Comparison of ENCODE assay signal across 8 cellular contexts in the genomic region with DNA sequence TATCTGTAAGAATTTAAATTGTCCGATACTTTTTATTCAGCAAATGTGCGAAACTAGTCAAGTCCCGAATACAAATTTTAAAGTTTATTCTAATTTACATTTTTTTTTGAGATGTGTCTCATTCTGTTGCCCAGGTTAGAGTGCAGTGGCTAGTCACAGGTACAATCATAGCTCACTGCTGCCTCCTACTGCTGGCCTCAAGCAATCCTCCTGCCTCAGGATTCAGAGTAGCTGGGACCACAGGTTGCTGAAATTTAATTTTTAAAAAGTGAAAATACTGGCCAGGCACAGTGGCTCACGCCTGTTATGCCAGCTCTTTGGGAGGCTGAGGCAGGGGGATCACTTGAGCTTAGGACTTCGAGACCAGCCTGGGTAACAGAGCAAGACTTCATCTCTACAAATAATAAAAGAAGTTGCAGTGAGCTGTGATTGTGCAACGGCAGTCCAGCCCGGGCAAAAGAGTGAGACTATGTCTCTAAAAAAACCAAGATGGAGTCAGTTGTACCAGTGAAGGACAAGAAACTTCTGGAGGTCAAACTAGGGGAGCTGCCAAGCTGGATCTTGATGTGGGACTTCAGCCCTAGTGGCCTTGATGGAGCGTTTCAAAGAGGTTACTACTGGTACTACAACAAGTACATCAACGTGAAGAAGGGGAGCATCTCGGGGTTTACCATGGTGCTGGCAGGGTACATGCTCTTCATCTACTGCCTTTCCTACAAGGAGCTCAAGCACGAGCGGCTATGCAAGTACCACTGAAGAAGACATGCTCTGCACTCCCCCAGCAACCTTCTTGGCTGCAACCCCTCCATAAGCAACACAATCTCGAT. TPM values are rescaled to one million over a fixed set of nuclear protein-coding genes. Genes with fewer than 3 reads are reported as not detected.
DNase-seq lines count a peak whose midpoint lies in the region; ATAC-seq and TF ChIP-seq lines count a peak whose summit lies in the region.

No MANE protein-coding gene starts in this region.

- no peaks in the 10 kb centered on the region for H3K27me3 ChIP-seq in left ventricle myocardium inferior (ENCODE audit: low read depth)

- peaks cover 37% of the 10 kb centered on the region for H3K4me1 Mint-ChIP-seq in activated T-cell treated with anti-CD3 and anti-CD28 coated beads, Interleukin-2, amount 50 U/mL, for 4 hours (ENCODE audit: low read depth)
- peaks cover 28% of the 10 kb centered on the region for H3K4me1 Mint-ChIP-seq in stimulated activated effector memory CD8-positive, alpha-beta T cell treated with anti-CD3 and anti-CD28 coated beads, Interleukin-12 subunit alpha, Interleukin-12 subunit beta, amount 100 ng/mL, for 72 hours

- ATAC-seq in activated T-cell treated with anti-CD3 and anti-CD28 coated beads, Interleukin-2, amount 50 U/mL, for 4 hours = peak; percentile 54 to 70
- peak; percentile 81 for ATAC-seq in stimulated activated effector memory CD8-positive, alpha-beta T cell treated with anti-CD3 and anti-CD28 coated beads, Interleukin-12 subunit alpha, Interleukin-12 subunit beta, amount 100 ng/mL, for 72 hours
- no peak for ATAC-seq in GM18511 (IDR thresholded peaks at IDR 0.05; ENCODE audit: unreplicated experiment)
- ATAC-seq in GM21390 (IDR thresholded peaks at IDR 0.05; ENCODE audit: unreplicated experiment) = no peak
- ATAC-seq in GM21360 (IDR thresholded peaks at IDR 0.05; ENCODE audit: unreplicated experiment) = no peak

- peak; percentile 66 for DNase-seq in ELR (ENCODE audit: low read depth)
- peak; percentile 46 for DNase-seq in NCI-H69 (lab: John Stamatoyannopoulos, UW)
- DNase-seq in activated T-cell treated with anti-CD3 and anti-CD28 coated beads, Interleukin-2, amount 50 U/mL, for 4 hours = peak; percentile 38
- no peak for DNase-seq in left ventricle myocardium inferior
- peak; percentile 27 to 71 for DNase-seq in stimulated activated effector memory CD8-positive, alpha-beta T cell treated with anti-CD3 and anti-CD28 coated beads, Interleukin-12 subunit alpha, Interleukin-12 subunit beta, amount 100 ng/mL, for 72 hours (ENCODE audit: low spot score in 2 of 2)

- H3K9me3 Mint-ChIP-seq in activated T-cell treated with anti-CD3 and anti-CD28 coated beads, Interleukin-2, amount 50 U/mL, for 4 hours = no peaks in the 10 kb centered on the region
- no peaks in the 10 kb centered on the region for H3K9me3 Mint-ChIP-seq in stimulated activated effector memory CD8-positive, alpha-beta T cell treated with anti-CD3 and anti-CD28 coated beads, Interleukin-12 subunit alpha, Interleukin-12 subunit beta, amount 100 ng/mL, for 72 hours

- no peak overlapping the region for H3K4me3 ChIP-seq in left ventricle myocardium inferior

- intact Hi-C loops in left ventricle myocardium inferior (cut with micrococcal nuclease) = no loop called here

- H3K9me3 ChIP-seq in left ventricle myocardium inferior (replicated peaks) = no peaks in the 10 kb centered on the region

- H3K27ac Mint-ChIP-seq in stimulated activated effector memory CD8-positive, alpha-beta T cell treated with anti-CD3 and anti-CD28 coated beads, Interleukin-12 subunit alpha, Interleukin-12 subunit beta, amount 100 ng/mL, for 72 hours = no peak overlapping the region

- no peak overlapping the region for H3K27ac ChIP-seq in left ventricle myocardium inferior (replicated peaks)

- H3K4me3 Mint-ChIP-seq in activated T-cell treated with anti-CD3 and anti-CD28 coated beads, Interleukin-2, amount 50 U/mL, for 4 hours = no peak overlapping the region
- H3K4me3 Mint-ChIP-seq in stimulated activated effector memory CD8-positive, alpha-beta T cell treated with anti-CD3 and anti-CD28 coated beads, Interleukin-12 subunit alpha, Interleukin-12 subunit beta, amount 100 ng/mL, for 72 hours = no peak overlapping the region

- no peaks in the 10 kb centered on the region for H3K27me3 Mint-ChIP-seq in activated T-cell treated with anti-CD3 and anti-CD28 coated beads, Interleukin-2, amount 50 U/mL, for 4 hours (ENCODE audit: low read depth)

- H3K4me1 ChIP-seq in left ventricle myocardium inferior = peaks cover 27% of the 10 kb centered on the region

- peaks cover 52% of the 10 kb centered on the region for H3K36me3 ChIP-seq in left ventricle myocardium inferior

- peak; percentile 61 for TF ChIP-seq CTCF in left ventricle myocardium inferior (IDR thresholded peaks at IDR 0.05; ENCODE audit: borderline replicate concordance)

- peaks cover 27% of the 10 kb centered on the region for H3K36me3 Mint-ChIP-seq in activated T-cell treated with anti-CD3 and anti-CD28 coated beads, Interleukin-2, amount 50 U/mL, for 4 hours (ENCODE audit: insufficient read depth)
- H3K36me3 Mint-ChIP-seq in stimulated activated effector memory CD8-positive, alpha-beta T cell treated with anti-CD3 and anti-CD28 coated beads, Interleukin-12 subunit alpha, Interleukin-12 subunit beta, amount 100 ng/mL, for 72 hours = peaks cover 88% of the 10 kb centered on the region

RNA-seq across cellular contexts. Expression of a gene that starts 5.6 kb away (rescaled TPM):
- 10 to 100 TPM; 34.1 to 34.9 (median 34.2) TPM for total RNA-seq in activated T-cell treated with anti-CD3 and anti-CD28 coated beads, Interleukin-2, amount 50 U/mL, for 4 hours
- 9.7 TPM for total RNA-seq in left ventricle myocardium inferior

RNA-seq across cellular contexts. Expression of a gene that starts 14.8 kb away (rescaled TPM):
- 1,000 to 10,000 TPM; 1,033 to 1,200 (median 1,184) TPM for total RNA-seq in activated T-cell treated with anti-CD3 and anti-CD28 coated beads, Interleukin-2, amount 50 U/mL, for 4 hours
- 326 TPM for total RNA-seq in left ventricle myocardium inferior

RNA-seq across cellular contexts. Expression of a gene that starts 15.5 kb away (rescaled TPM):
- total RNA-seq in activated T-cell treated with anti-CD3 and anti-CD28 coated beads, Interleukin-2, amount 50 U/mL, for 4 hours = 10 to 100 TPM; 35.1 to 38.2 (median 36.7) TPM
- 10.1 TPM for total RNA-seq in left ventricle myocardium inferior

RNA-seq across cellular contexts. Expression of a gene that starts 42.3 kb away (rescaled TPM):
- total RNA-seq in activated T-cell treated with anti-CD3 and anti-CD28 coated beads, Interleukin-2, amount 50 U/mL, for 4 hours = not detected
- 2.5 TPM for total RNA-seq in left ventricle myocardium inferior

Comparison
In these comparisons a context has a peak if more than half of its experiments do, and no peak if none do; other contexts are left out.
1. ATAC-seq: peak in activated T-cell treated with anti-CD3 and anti-CD28 coated beads, Interleukin-2, amount 50 U/mL, for 4 hours (2 of 2) and stimulated activated effector memory CD8-positive, alpha-beta T cell treated with anti-CD3 and anti-CD28 coated beads, Interleukin-12 subunit alpha, Interleukin-12 subunit beta, amount 100 ng/mL, for 72 hours (single experiment); none in GM18511 (single experiment), GM21390 (single experiment) and GM21360 (single experiment).